7 cellular contexts compared by ENCODE assay signal in genomic region chr1:221994274-221994698, GRCh38.
DNase-seq lines count a peak whose midpoint lies in the region; ATAC-seq lines count a peak whose summit lies in the region.

No MANE protein-coding gene starts in this region.

- ATAC-seq in GM19452 (IDR thresholded peaks at IDR 0.05; ENCODE audit: unreplicated experiment) (peak; percentile 62), HG03095 (IDR thresholded peaks at IDR 0.05; ENCODE audit: unreplicated experiment) (peak; percentile 79)

- DNase-seq in activated naive CD4-positive, alpha-beta T cell treated with anti-CD3 and anti-CD28 coated beads, Interleukin-2, amount 50 U/mL, for 16 hours: peak; percentile 21
- DNase-seq in stimulated activated CD8-positive, alpha-beta memory T cell treated with anti-CD3 and anti-CD28 coated beads, Interleukin-2, amount 100 ng/mL, for 48 hours (ENCODE audit: low read depth in 2 of 2): peak; percentile 1 to 5
- no peak for DNase-seq in GOT3 (lab: John Stamatoyannopoulos, UW)
- no peak for DNase-seq in NK-92 (lab: John Stamatoyannopoulos, UW; ENCODE audit: unreplicated experiment)
- no peak for DNase-seq in NCI-H446 (lab: John Stamatoyannopoulos, UW)

Comparison
In these comparisons a context has a peak if more than half of its experiments do, and no peak if none do; other contexts are left out.
1. DNase-seq: peak in activated naive CD4-positive, alpha-beta T cell treated with anti-CD3 and anti-CD28 coated beads, Interleukin-2, amount 50 U/mL, for 16 hours (single experiment) and stimulated activated CD8-positive, alpha-beta memory T cell treated with anti-CD3 and anti-CD28 coated beads, Interleukin-2, amount 100 ng/mL, for 48 hours (2 of 2); none in GOT3 (single experiment), NK-92 (single experiment) and NCI-H446 (0 of 2).